In the genomic region with DNA sequence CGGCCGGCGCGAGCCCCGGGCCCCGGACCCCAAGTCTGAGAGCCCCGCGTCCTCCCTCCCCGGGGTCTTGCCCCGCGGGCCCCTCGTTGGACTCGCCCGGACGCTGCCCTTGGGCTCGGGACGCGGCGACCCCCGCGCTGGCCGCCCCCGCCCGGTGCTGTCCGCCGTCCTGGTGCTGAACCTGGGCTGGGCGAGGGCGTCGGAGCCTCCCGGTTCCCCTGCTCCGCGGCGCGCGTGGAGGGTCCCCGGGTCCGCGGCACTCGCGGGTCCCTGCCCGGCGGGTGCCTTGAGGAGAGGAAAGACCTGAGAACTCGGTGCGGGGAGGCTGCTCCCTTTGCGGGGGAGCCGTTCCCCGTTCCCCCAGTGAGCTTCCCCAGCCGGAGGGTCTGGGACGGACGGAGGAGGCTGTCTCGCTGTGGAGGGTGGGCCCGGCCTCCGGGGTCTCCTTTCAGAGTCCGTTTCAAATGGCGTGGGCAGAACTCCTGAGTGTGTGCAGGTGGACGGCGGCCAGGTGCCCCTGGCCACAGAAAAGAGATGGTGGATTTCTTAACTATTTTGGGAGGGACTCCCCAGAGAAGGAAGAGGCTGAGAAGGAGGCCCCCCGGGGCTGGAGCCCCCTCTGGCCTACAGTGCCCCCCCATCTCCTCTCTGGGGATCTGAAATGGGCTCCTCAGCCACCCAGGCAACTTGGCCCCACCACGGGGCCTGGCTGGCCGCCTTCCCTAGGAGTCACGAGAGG, we compare ENCODE assay signal across 13 cellular contexts. TPM values are rescaled to one million over a fixed set of nuclear protein-coding genes. Genes with fewer than 3 reads are reported as not detected.
DNase-seq lines count a peak whose midpoint lies in the region; ATAC-seq and TF ChIP-seq lines count a peak whose summit lies in the region.
"Had no signal": no experiment of that assay in that cellular context is flagged by ENCODE, and none has a peak within 500 bp of the region (broad histone marks: within the 10 kb centered on the region; RNA-seq: fewer than 3 reads in every experiment).

No MANE protein-coding gene starts in this region.

- intact Hi-C loops in heart left ventricle (cut with DNase I), result no loop called here
- intact Hi-C loops in Right ventricle myocardium superior (cut with DNase I), result no loop called here
- intact Hi-C loops in left lung (cut with DNase I), result no loop called here
- intact Hi-C loops in sciatic nerve (cut with DNase I), result no loop called here

- peak overlapping the region in 8 of 12 donors; percentile 15 to 47 (median 37) for H3K4me3 ChIP-seq in heart left ventricle
- no peak overlapping the region for H3K4me3 ChIP-seq in left lung
- H3K4me3 ChIP-seq in urinary bladder (ENCODE audit: low read depth, low read length), result peak overlapping the region; percentile 17
- H3K4me3 ChIP-seq in foreskin fibroblast (ENCODE audit: low read depth in 1 of 2, low read length in 2 of 2), result no peak overlapping the region

- H3K36me3 ChIP-seq in heart left ventricle, result no peaks in the 10 kb centered on the region
- H3K36me3 ChIP-seq in left lung, result no peaks in the 10 kb centered on the region
- no peaks in the 10 kb centered on the region for H3K36me3 ChIP-seq in urinary bladder (ENCODE audit: insufficient read depth)
- H3K36me3 ChIP-seq: BE2C had no signal

- H3K27me3 ChIP-seq in heart left ventricle (peaks cover 17 to 63% (median 53%) of the 10 kb centered on the region in 9 donors), left lung (peaks cover 21 to 98% of the 10 kb centered on the region in 2 donors)

- peaks cover 0 to 7% (median 0%) of the 10 kb centered on the region in 5 experiments for H3K9me3 Mint-ChIP-seq in brain
- H3K9me3 Mint-ChIP-seq: activated T-cell treated with anti-CD3 and anti-CD28 coated beads, Interleukin-2, amount 50 U/mL, for 72 hours had no signal

- no peaks in the 10 kb centered on the region for H3K9me3 ChIP-seq in heart left ventricle
- H3K9me3 ChIP-seq in left lung, result no peaks in the 10 kb centered on the region
- H3K9me3 ChIP-seq: BE2C had no signal

- 12 to 21% (median 14%) methylated on average over 28 to 61 of the region's 61 CpGs for WGBS in heart left ventricle, 4 donors
- WGBS in urinary bladder, result 9% methylated on average over 61 of the region's 61 CpGs

- peak overlapping the region in 3 of 5 experiments; percentile 37 to 49 (median 48) for H3K4me3 Mint-ChIP-seq in brain

- H3K27ac ChIP-seq in heart left ventricle (no peak overlapping the region), left lung (no peak overlapping the region), urinary bladder (ENCODE audit: low read depth) (no peak overlapping the region)

- peaks cover 0 to 16% (median under 1%) of the 10 kb centered on the region in 12 donors for H3K4me1 ChIP-seq in heart left ventricle
- H3K4me1 ChIP-seq in left lung, result peaks cover 0 to 6% of the 10 kb centered on the region in 2 donors
- no peaks in the 10 kb centered on the region for H3K4me1 ChIP-seq in urinary bladder (ENCODE audit: insufficient read depth)
- H3K4me1 ChIP-seq: BE2C had no signal

- TF ChIP-seq CTCF in heart left ventricle (IDR thresholded peaks at IDR 0.05) (no peak), brain (conservative IDR thresholded peaks at IDR 0.05) (no peak), left lung (IDR thresholded peaks at IDR 0.05) (no peak), foreskin fibroblast (IDR thresholded peaks at IDR 0.05; ENCODE audit: low read depth, low read length) (no peak)

- H3K4me1 Mint-ChIP-seq in brain, result peaks cover 26% of the 10 kb centered on the region

- no peak for TF ChIP-seq POLR2A in heart left ventricle (IDR thresholded peaks at IDR 0.05)

- ATAC-seq in heart left ventricle, result no peak
- ATAC-seq in Right ventricle myocardium superior (ENCODE audit: poor library complexity), result no peak
- ATAC-seq in left lung, result peak; percentile 59
- no peak for ATAC-seq in sciatic nerve

- peaks cover 46% of the 10 kb centered on the region for H3K27me3 Mint-ChIP-seq in brain

- DNase-seq in heart left ventricle, result no peak
- DNase-seq in Right ventricle myocardium superior, result no peak
- DNase-seq in left lung, result peak in 1 of 2 donors; percentile 68
- DNase-seq in foreskin fibroblast, result no peak
- no peak for DNase-seq in sciatic nerve (ENCODE audit: low spot score)
- DNase-seq in NCI-H1436 treated with DMSO at 0.1 percent for 48 hours (lab: John Stamatoyannopoulos, UW), result no peak
- DNase-seq: BE2C, cortex of kidney, KBM-7, NCI-H510A treated with DMSO at 0.1 percent for 48 hours had no signal

- H3K27ac Mint-ChIP-seq in brain, result no peak overlapping the region
- H3K27ac Mint-ChIP-seq: activated T-cell treated with anti-CD3 and anti-CD28 coated beads, Interleukin-2, amount 50 U/mL, for 72 hours had no signal

- no peaks in the 10 kb centered on the region for H3K36me3 Mint-ChIP-seq in brain

RNA-seq across cellular contexts. Expression of a gene that starts 0.6 kb away (rescaled TPM):
- total RNA-seq in heart left ventricle (1 to 10 TPM in 2 of 9 donors, under 1 TPM in 5, not detected in 2; 0.21 to 1.1 (median 0.61) TPM), Right ventricle myocardium superior (0.43 TPM), left lung (under 1 TPM; 0.31 to 0.50 TPM), urinary bladder (0.95 TPM), sciatic nerve (not detected)
- polyA plus RNA-seq in heart left ventricle (under 1 TPM; 0.65 to 0.67 TPM), brain (ENCODE audit: insufficient read depth, low read depth, low replicate concordance) (28.0 TPM), urinary bladder (1.2 TPM)
- total RNA-seq: activated T-cell treated with anti-CD3 and anti-CD28 coated beads, Interleukin-2, amount 50 U/mL, for 72 hours had no signal

RNA-seq across cellular contexts. Expression of a gene that starts 16.2 kb away (rescaled TPM):
- total RNA-seq in heart left ventricle (under 1 TPM in 2 of 9 donors, not detected in 7; 0.07 to 0.33 TPM), Right ventricle myocardium superior (not detected), left lung (1 to 10 TPM in 1 of 2 donors, under 1 TPM in 1; 0.23 to 2.6 TPM), urinary bladder (0.11 TPM), sciatic nerve (0.09 TPM)
- polyA plus RNA-seq in heart left ventricle (under 1 TPM in 1 of 2 donors, not detected in 1; 0.03 TPM), brain (ENCODE audit: insufficient read depth, low read depth, low replicate concordance) (0.93 TPM), urinary bladder (0.23 TPM)
- total RNA-seq: activated T-cell treated with anti-CD3 and anti-CD28 coated beads, Interleukin-2, amount 50 U/mL, for 72 hours had no signal

RNA-seq across cellular contexts. Expression of a gene that starts 30.5 kb away (rescaled TPM):
- 10 to 100 TPM; 12.5 to 17.3 (median 16.4) TPM for total RNA-seq in heart left ventricle
- polyA plus RNA-seq in heart left ventricle, result 10 to 100 TPM; 16.7 to 20.7 TPM
- 13.5 TPM for total RNA-seq in Right ventricle myocardium superior
- polyA plus RNA-seq in brain (ENCODE audit: insufficient read depth, low read depth, low replicate concordance), result 76.5 TPM
- total RNA-seq in left lung, result 100 to 1,000 TPM; 100 to 129 TPM
- total RNA-seq in urinary bladder, result 6.6 TPM
- polyA plus RNA-seq in urinary bladder, result 6.3 TPM
- total RNA-seq in sciatic nerve, result 3.5 TPM

Comparison
In these comparisons a context has a peak if more than half of its experiments do, and no peak if none do; other contexts are left out.
1. H3K4me3 ChIP-seq: peak in heart left ventricle (8 of 12) and urinary bladder (single experiment); none in left lung (0 of 2) and foreskin fibroblast (0 of 2).